Comparison of ENCODE assay signal across 8 cellular contexts in genomic region chr1:247079141-247079874, GRCh38. TPM values are rescaled to one million over a fixed set of nuclear protein-coding genes. Genes with fewer than 3 reads are reported as not detected.
DNase-seq lines count a peak whose midpoint lies in the region; ATAC-seq and TF ChIP-seq lines count a peak whose summit lies in the region.

No MANE protein-coding gene starts in this region.

- intact Hi-C loops in heart left ventricle (cut with DNase I): loop anchor here in 3 of 10 donors (2.0 to 10.0 kb wide), 3 partner anchors 25 to 145 kb away; partner anchors contain the start of genes AHCTF1 (in 2 of the 3) and ZNF669 (in 2 of the 3)
- intact Hi-C loops in Right ventricle myocardium superior (cut with DNase I): no loop called here

- WGBS in heart left ventricle, 4 donors: 41 to 49% (median 48%) methylated on average over 23 of the region's 23 CpGs

- no peak for TF ChIP-seq CTCF in heart left ventricle (IDR thresholded peaks at IDR 0.05)

- H3K36me3 ChIP-seq in heart left ventricle (no peaks in the 10 kb centered on the region), iPS-18a (ENCODE audit: control insufficient read depth, low read depth, low read length) (no peaks in the 10 kb centered on the region), stomach smooth muscle (ENCODE audit: control insufficient read depth in 2 of 2, insufficient read depth in 2 of 2, low read length in 2 of 2) (no peaks in the 10 kb centered on the region)

- H3K27me3 ChIP-seq in heart left ventricle (no peaks in the 10 kb centered on the region), iPS-18a (ENCODE audit: control insufficient read depth, insufficient read depth, low read length) (no peaks in the 10 kb centered on the region), stomach smooth muscle (ENCODE audit: control insufficient read depth in 1 of 2, insufficient read depth in 2 of 2, low read length in 2 of 2) (no peaks in the 10 kb centered on the region)

- DNase-seq in heart left ventricle (no peak), Right ventricle myocardium superior (no peak)
- peak; percentile 23 to 28 for DNase-seq in activated T-cell treated with anti-CD3 and anti-CD28 coated beads, Interleukin-2, amount 50 U/mL, for 48 hours
- no peak for DNase-seq in stimulated activated naive CD4-positive, alpha-beta T cell treated with Interleukin-2 at 50 U/mL for 16 hours (lab: John Stamatoyannopoulos, UW)
- no peak for DNase-seq in stimulated activated CD4-positive, alpha-beta T cell treated with anti-CD3 and anti-CD28 coated beads, Interleukin-4, amount 100 ng/mL, for 24 hours

- H3K9me3 ChIP-seq in heart left ventricle: peaks cover 0 to 5% (median 0%) of the 10 kb centered on the region in 12 donors
- H3K9me3 ChIP-seq in iPS-18a (ENCODE audit: control insufficient read depth, low read depth, low read length): peaks cover 11% of the 10 kb centered on the region
- H3K9me3 ChIP-seq in stomach smooth muscle (ENCODE audit: control insufficient read depth in 2 of 2, low read length in 2 of 2): no peaks in the 10 kb centered on the region

- H3K4me1 ChIP-seq in heart left ventricle (peaks cover 0 to 21% (median 11%) of the 10 kb centered on the region in 12 donors), iPS-18a (ENCODE audit: control insufficient read depth, low read depth, low read length) (peaks cover 3% of the 10 kb centered on the region), stomach smooth muscle (ENCODE audit: control insufficient read depth, insufficient read depth, low read length) (peaks cover 16% of the 10 kb centered on the region)

- H3K4me3 ChIP-seq in heart left ventricle (peak overlapping the region in 11 of 12 donors; percentile 74 to 98 (median 86)), iPS-18a (ENCODE audit: low read length) (peak overlapping the region; percentile 85), stomach smooth muscle (ENCODE audit: low read length in 2 of 2) (peak overlapping the region; percentile 93 to 97)

- H3K9ac ChIP-seq in iPS-18a (ENCODE audit: low read length) (peak overlapping the region; percentile 89), stomach smooth muscle (ENCODE audit: low read length in 2 of 2) (peak overlapping the region in 1 of 2 donors; percentile 36)

- no peak for TF ChIP-seq POLR2A in heart left ventricle (IDR thresholded peaks at IDR 0.05)

- ATAC-seq in heart left ventricle (no peak), Right ventricle myocardium superior (ENCODE audit: poor library complexity) (no peak), GM21529 (IDR thresholded peaks at IDR 0.05; ENCODE audit: unreplicated experiment) (no peak)

- H3K27ac ChIP-seq in heart left ventricle: peak overlapping the region in 6 of 12 donors; percentile 59 to 84 (median 73)
- H3K27ac ChIP-seq in iPS-18a (ENCODE audit: low read length): no peak overlapping the region
- H3K27ac ChIP-seq in stomach smooth muscle (ENCODE audit: low read length): peak overlapping the region; percentile 24

RNA-seq across cellular contexts. Expression of gene ZNF670, which starts 0.7 kb away (rescaled TPM):
- 1 to 10 TPM in 5 of 9 donors, under 1 TPM in 4; 0.60 to 3.6 (median 1.0) TPM for total RNA-seq in heart left ventricle
- polyA plus RNA-seq in heart left ventricle: 1 to 10 TPM in 1 of 2 donors, under 1 TPM in 1; 0.46 to 1.6 TPM
- total RNA-seq in Right ventricle myocardium superior: 1.3 TPM

RNA-seq across cellular contexts. Expression of gene ZNF669, which starts 24.8 kb away (rescaled TPM):
- total RNA-seq in heart left ventricle: 1 to 10 TPM; 1.5 to 5.4 (median 3.2) TPM
- 1 to 10 TPM; 2.4 to 3.2 TPM for polyA plus RNA-seq in heart left ventricle
- 3.1 TPM for total RNA-seq in Right ventricle myocardium superior

Comparison
In these comparisons a context has a peak if more than half of its experiments do, and no peak if none do; other contexts are left out.
1. DNase-seq: peak in activated T-cell treated with anti-CD3 and anti-CD28 coated beads, Interleukin-2, amount 50 U/mL, for 48 hours (2 of 2); none in heart left ventricle (0 of 5), Right ventricle myocardium superior (single experiment), stimulated activated naive CD4-positive, alpha-beta T cell treated with Interleukin-2 at 50 U/mL for 16 hours (single experiment) and stimulated activated CD4-positive, alpha-beta T cell treated with anti-CD3 and anti-CD28 coated beads, Interleukin-4, amount 100 ng/mL, for 24 hours (single experiment).
2. Peak in every context shown above with its lines, with median percentiles within 50 percentile points of each other: H3K4me3 ChIP-seq.